22 cellular contexts compared by ENCODE assay signal in the genomic region with DNA sequence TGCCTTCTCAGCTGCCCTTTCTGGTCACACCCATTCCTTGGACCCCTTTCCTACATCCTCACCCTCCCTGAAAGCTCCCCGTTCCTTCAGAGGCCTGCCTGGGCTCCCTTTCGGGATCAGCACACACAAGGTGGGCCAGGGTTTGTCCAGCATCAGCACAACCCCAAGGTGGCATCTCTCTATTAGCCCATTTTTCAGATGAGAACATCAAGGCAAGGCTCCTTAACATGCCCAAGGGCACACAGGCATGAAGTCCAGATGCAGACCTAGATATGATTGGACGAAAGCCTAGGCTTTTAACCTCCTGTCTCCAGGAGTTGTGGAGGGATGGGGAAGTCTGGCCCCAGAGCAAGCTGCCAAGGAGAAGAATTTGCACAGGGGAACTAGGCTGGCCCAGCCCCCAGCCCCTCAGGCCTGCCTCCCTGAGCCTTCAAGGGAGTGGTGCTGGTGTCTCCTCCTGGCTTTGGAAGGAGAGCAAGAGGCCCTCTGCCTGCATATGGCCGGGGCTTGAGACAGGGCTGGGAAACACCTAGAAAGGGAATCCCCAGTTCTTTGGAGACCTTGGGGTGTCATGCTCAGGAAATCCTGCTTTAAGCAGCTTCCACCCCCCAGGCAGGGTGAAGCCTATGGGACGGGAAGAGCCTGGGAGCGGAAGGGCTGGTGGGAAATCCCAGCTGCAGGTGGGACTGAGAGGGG. TPM values are rescaled to one million over a fixed set of nuclear protein-coding genes. Genes with fewer than 3 reads are reported as not detected.
DNase-seq lines count a peak whose midpoint lies in the region; ATAC-seq, FAIRE-seq and TF ChIP-seq lines count a peak whose summit lies in the region.
"Had no signal": no experiment of that assay in that cellular context is flagged by ENCODE, and none has a peak within 500 bp of the region (broad histone marks: within the 10 kb centered on the region; RNA-seq: fewer than 3 reads in every experiment).

No MANE protein-coding gene starts in this region.

- no peaks in the 10 kb centered on the region for H3K9me1 ChIP-seq in K562 (ENCODE audit: control insufficient read depth, insufficient read depth, low read length)

- H3K27me3 ChIP-seq in BLaER1 (no peaks in the 10 kb centered on the region), K562 (ENCODE audit: control insufficient read depth in 2 of 2, insufficient read depth in 2 of 2, low read length in 2 of 2) (peaks cover 35 to 67% of the 10 kb centered on the region in 2 experiments), right lobe of liver (no peaks in the 10 kb centered on the region), BE2C (no peaks in the 10 kb centered on the region)
- H3K27me3 ChIP-seq: Peyer's patch had no signal

- intact Hi-C loops in K562 (cut with micrococcal nuclease) (no loop called here), right lobe of liver (cut with DNase I) (no loop called here)
- intact Hi-C loops in activated T-helper 2 cell treated with anti-CD3 and anti-CD28 coated beads, Interferon-gamma antibody, Interleukin-2, Interleukin-4, amounts not matched to agents 10 μg/mL and 5 μg/mL and 100 μg/mL, durations not matched to agents 14 hours and 24 hours and 36 hours (cut with micrococcal nuclease): no loop called here

- no peak for TF ChIP-seq RAD21 in K562 (CRISPR knock-in tag; conservative IDR thresholded peaks at IDR 0.05 in 1 of 2, IDR thresholded peaks at IDR 0.05 in 1 of 2)

- no peaks in the 10 kb centered on the region for H3K9me3 Mint-ChIP-seq in activated T-helper 2 cell treated with anti-CD3 and anti-CD28 coated beads, Interferon-gamma antibody, Interleukin-2, Interleukin-4, amounts not matched to agents 10 μg/mL and 5 μg/mL and 100 μg/mL, durations not matched to agents 14 hours and 24 hours and 36 hours
- H3K9me3 Mint-ChIP-seq: IgD-negative memory B cell had no signal

- no peak overlapping the region for H3K27ac Mint-ChIP-seq in T-helper 17 cell
- no peak overlapping the region for H3K27ac Mint-ChIP-seq in activated T-helper 2 cell treated with anti-CD3 and anti-CD28 coated beads, Interferon-gamma antibody, Interleukin-2, Interleukin-4, amounts not matched to agents 10 μg/mL and 5 μg/mL and 100 μg/mL, durations not matched to agents 14 hours and 24 hours and 36 hours
- H3K27ac Mint-ChIP-seq: IgD-negative memory B cell had no signal

- H3K9ac ChIP-seq in BLaER1 (no peak overlapping the region), K562 (ENCODE audit: insufficient read depth in 1 of 2, low read depth in 2 of 2, low read length in 2 of 2) (no peak overlapping the region)

- TF ChIP-seq POLR2A in K562 (conservative IDR thresholded peaks at IDR 0.05) (no peak), right lobe of liver (IDR thresholded peaks at IDR 0.05) (no peak)

- peaks cover 4% of the 10 kb centered on the region; the same call in 1 of the 2 replicates for H3K9me3 ChIP-seq in BLaER1
- H3K9me3 ChIP-seq in K562 (replicated peaks; ENCODE audit: control insufficient read depth, insufficient read depth, low read depth, low read length): no peaks in the 10 kb centered on the region
- no peaks in the 10 kb centered on the region for H3K9me3 ChIP-seq in right lobe of liver
- H3K9me3 ChIP-seq in T-helper 17 cell (ENCODE audit: control insufficient read depth, low read length, poor library complexity, severe bottlenecking): no peaks in the 10 kb centered on the region
- no peaks in the 10 kb centered on the region for H3K9me3 ChIP-seq in BE2C
- H3K9me3 ChIP-seq: Peyer's patch had no signal

- BruUV-seq in K562 (replicated peaks; lab: Mats Ljungman, UMichigan): no TSS peak

- peaks cover 24% of the 10 kb centered on the region for H3K4me1 ChIP-seq in BLaER1
- no peaks in the 10 kb centered on the region for H3K4me1 ChIP-seq in K562 (replicated peaks in 1 of 2; ENCODE audit: control insufficient read depth in 2 of 2, insufficient read depth in 2 of 2, low read length in 2 of 2)
- H3K4me1 ChIP-seq in right lobe of liver: no peaks in the 10 kb centered on the region
- H3K4me1 ChIP-seq in BE2C: no peaks in the 10 kb centered on the region
- H3K4me1 ChIP-seq: Peyer's patch had no signal

- 11% methylated on average over 6 of the region's 6 CpGs for WGBS in K562 (ENCODE audit: insufficient coverage, low coverage, missing lambda C conversion rate)
- WGBS in right lobe of liver (ENCODE audit: insufficient coverage, low coverage, low lambda C conversion rate, missing lambda C conversion rate): 73% methylated on average over 3 of the region's 6 CpGs

- H3K4me3 Mint-ChIP-seq in T-helper 17 cell: no peak overlapping the region
- H3K4me3 Mint-ChIP-seq in activated T-helper 2 cell treated with anti-CD3 and anti-CD28 coated beads, Interferon-gamma antibody, Interleukin-2, Interleukin-4, amounts not matched to agents 10 μg/mL and 5 μg/mL and 100 μg/mL, durations not matched to agents 14 hours and 24 hours and 36 hours (ENCODE audit: low read depth): no peak overlapping the region

- H3K4me3 ChIP-seq in BLaER1 (no peak overlapping the region), K562 (no peak overlapping the region), right lobe of liver (no peak overlapping the region), BE2C (ENCODE audit: low read depth, low read length) (no peak overlapping the region)
- H3K4me3 ChIP-seq: Peyer's patch had no signal

- no peaks in the 10 kb centered on the region for H3K36me3 Mint-ChIP-seq in T-helper 17 cell (ENCODE audit: low read depth)
- no peaks in the 10 kb centered on the region for H3K36me3 Mint-ChIP-seq in activated T-helper 2 cell treated with anti-CD3 and anti-CD28 coated beads, Interferon-gamma antibody, Interleukin-2, Interleukin-4, amounts not matched to agents 10 μg/mL and 5 μg/mL and 100 μg/mL, durations not matched to agents 14 hours and 24 hours and 36 hours (ENCODE audit: low read depth)
- H3K36me3 Mint-ChIP-seq: IgD-negative memory B cell had no signal

- H3K79me2 ChIP-seq in K562 (ENCODE audit: control insufficient read depth, insufficient read depth, low read length): no peaks in the 10 kb centered on the region

- CTCF ChIA-PET in K562 (lab: Yijun Ruan, JAX; ENCODE audit: low intra/inter-chr PET ratio): interaction anchor here (1.2 kb wide), 1 partner anchor 114 kb away, joined by 3 read pairs; no protein-coding TSS in a partner anchor

- H3K36me3 ChIP-seq in BLaER1 (no peaks in the 10 kb centered on the region), K562 (ENCODE audit: control insufficient read depth, insufficient read depth, low read length) (no peaks in the 10 kb centered on the region), right lobe of liver (no peaks in the 10 kb centered on the region), BE2C (no peaks in the 10 kb centered on the region)
- H3K36me3 ChIP-seq: Peyer's patch had no signal

- no peak for ATAC-seq in K562
- peak in 3 of 4 donors; percentile 8 to 61 (median 29) for ATAC-seq in right lobe of liver
- ATAC-seq in GM21529 (IDR thresholded peaks at IDR 0.05; ENCODE audit: unreplicated experiment): no peak
- ATAC-seq in T-helper 17 cell: no peak
- ATAC-seq: HCT116 had no signal

- H2AFZ ChIP-seq in K562 (ENCODE audit: low read depth, low read length): no peak overlapping the region

- H3K27me3 Mint-ChIP-seq in T-helper 17 cell: no peaks in the 10 kb centered on the region
- peaks cover 2% of the 10 kb centered on the region for H3K27me3 Mint-ChIP-seq in activated T-helper 2 cell treated with anti-CD3 and anti-CD28 coated beads, Interferon-gamma antibody, Interleukin-2, Interleukin-4, amounts not matched to agents 10 μg/mL and 5 μg/mL and 100 μg/mL, durations not matched to agents 14 hours and 24 hours and 36 hours (ENCODE audit: low read depth)
- H3K27me3 Mint-ChIP-seq: IgD-negative memory B cell had no signal

- TF ChIP-seq CTCF in K562 (IDR thresholded peaks at IDR 0.05 in 2 of 3, conservative IDR thresholded peaks at IDR 0.05 in 1 of 3; ENCODE audit: insufficient read depth in 2 of 3, low read depth in 1 of 3, low read length in 3 of 3) (no peak), right lobe of liver (IDR thresholded peaks at IDR 0.05) (no peak), BE2C (IDR thresholded peaks at IDR 0.05; ENCODE audit: low read depth, low read length) (no peak)

- in situ Hi-C loops in K562 (cut with MboI): no loop called here

- H3K4me2 ChIP-seq in BLaER1 (peak overlapping the region; percentile 53), K562 (ENCODE audit: insufficient read depth, low read length) (no peak overlapping the region)

- no peak for TF ChIP-seq EP300 in K562 (IDR thresholded peaks at IDR 0.05; ENCODE audit: low read length)

- no peaks in the 10 kb centered on the region for H4K20me1 ChIP-seq in BLaER1
- H4K20me1 ChIP-seq in K562 (replicated peaks; ENCODE audit: control insufficient read depth, insufficient read depth, low read length): 0 out of 2 replicates have a peak, but pooled peaks cover 6% of the 10 kb centered on the region

- H3K4me1 Mint-ChIP-seq in T-helper 17 cell: peaks cover 9% of the 10 kb centered on the region
- H3K4me1 Mint-ChIP-seq in activated T-helper 2 cell treated with anti-CD3 and anti-CD28 coated beads, Interferon-gamma antibody, Interleukin-2, Interleukin-4, amounts not matched to agents 10 μg/mL and 5 μg/mL and 100 μg/mL, durations not matched to agents 14 hours and 24 hours and 36 hours (ENCODE audit: low read depth): peaks cover 4% of the 10 kb centered on the region

- H3K27ac ChIP-seq in BLaER1 (no peak overlapping the region), K562 (ENCODE audit: extremely low read depth, low read depth, low read length) (no peak overlapping the region), right lobe of liver (no peak overlapping the region)
- H3K27ac ChIP-seq: C4-2B, Peyer's patch had no signal

- no peak for FAIRE-seq in K562 (lab: Jason Lieb, UNC)

- DNase-seq in GDM1 (lab: John Stamatoyannopoulos, UW) (peak; percentile 32), K562 (ENCODE audit: extremely low read depth in 1 of 4, low spot score in 3 of 4) (no peak), right lobe of liver (peak in 1 of 3 donors; percentile 48), T-helper 17 cell (no peak), BE2C (no peak)
- no peak for DNase-seq in activated T-helper 2 cell treated with anti-CD3 and anti-CD28 coated beads, Interferon-gamma antibody, Interleukin-2, Interleukin-4, amounts not matched to agents 10 μg/mL and 5 μg/mL and 100 μg/mL, durations not matched to agents 14 hours and 24 hours and 36 hours (ENCODE audit: low spot score)
- DNase-seq: COR-L47; DMS 273 treated with DMSO at 0.1 percent for 48 hours; DND-41; MM.1S; NCI-H1092; NCI-H2081; NCI-H2171 treated with DMSO at 0.1 percent for 48 hours; NCI-H446; NK-92 treated with Interleukin-12 subunit alpha and Interleukin-12 subunit beta, amount 100 ng/mL, for 24 hours had no signal

- POLR2A ChIA-PET in K562 (lab: Yijun Ruan, JAX): interaction anchor here (0.6 to 1.4 kb wide), 2 partner anchors 9 to 1429 kb away, joined by 3 to 5 read pairs; partner anchors contain the start of gene VSIR

RNA-seq across cellular contexts. Expression of gene VSIR, which starts 9.0 kb away (rescaled TPM):
- 4.2 and 14.4 TPM in 2 replicates for total RNA-seq in K562 (2011; cell fraction: chromatin; rRNA removed; ENCODE audit: low replicate concordance)
- 9.6 and 14.8 TPM in 2 replicates for total RNA-seq in K562 (2011; cell fraction: nucleolus; rRNA removed)
- total RNA-seq in K562 (2011; cell fraction: nucleoplasm; rRNA removed): 9.2 and 10.6 TPM in 2 replicates
- total RNA-seq in K562 (2014; rRNA removed) (12.7 and 13.1 TPM in 2 replicates), K562 (2014; rRNA removed; fragmentation: Illumina TruSeq; extraction: Trizol) (2.4 and 3.0 TPM in 2 replicates), K562 (2015; rRNA removed; fragmentation: Illumina TruSeq; extraction: Trizol) (20.1 and 20.5 TPM in 2 replicates), K562 (2021) (15.2 and 15.7 TPM in 2 replicates), right lobe of liver (10 to 100 TPM in 3 of 6 experiments, 1 to 10 TPM in 3; 6.1 to 17.1 (median 10.1) TPM), T-helper 17 cell (100 to 1,000 TPM; 119 to 124 TPM)
- polyA plus RNA-seq in K562 (2011; rRNA removed) (6.3 and 7.9 TPM in 2 replicates), K562 (2014; fragmentation: Illumina TruSeq; extraction: Trizol) (12.1 and 15.1 TPM in 2 replicates), K562 (2014; fragmentation: Nextera tagmentation; extraction: Ambion mirVana) (under 1 TPM; 0.14 to 0.41 TPM), K562 (2014; rRNA removed) (9.3 and 12.6 TPM in 2 replicates)
- 4.8 and 19.8 TPM in 2 replicates for polyA plus RNA-seq in K562 (2011; cell fraction: cytosol; rRNA removed)
- polyA plus RNA-seq in K562 (2011; cell fraction: nucleus; rRNA removed): 7.5 and 24.7 TPM in 2 replicates
- polyA plus RNA-seq in K562 (2012): 17.5 and 209 TPM in 2 replicates
- 2.1 and 6.2 TPM in 2 replicates for polyA minus RNA-seq in K562 (2011; rRNA and poly(A)+ RNA removed)
- 4.9 and 8.1 TPM in 2 replicates for polyA minus RNA-seq in K562 (2011; cell fraction: cytosol; rRNA and poly(A)+ RNA removed)
- polyA minus RNA-seq in K562 (2011; cell fraction: nucleus; rRNA and poly(A)+ RNA removed): 6.1 and 8.9 TPM in 2 replicates
- polyA plus RNA-seq in BE2C (2012; ENCODE audit: insufficient read depth, insufficient read length, low read depth): 2.5 TPM
- total RNA-seq in activated T-helper 2 cell treated with anti-CD3 and anti-CD28 coated beads, Interferon-gamma antibody, Interleukin-2, Interleukin-4, amounts not matched to agents 10 μg/mL and 5 μg/mL and 100 μg/mL, durations not matched to agents 14 hours and 24 hours and 36 hours: 56.5 and 61.9 TPM in 2 replicates
- total RNA-seq: A673 had no signal

Comparison
In these comparisons a context has a peak if more than half of its experiments do, and no peak if none do; other contexts are left out.
1. ATAC-seq: peak in right lobe of liver (3 of 4); none in K562 (single experiment), GM21529 (single experiment) and T-helper 17 cell (single experiment).